Comparison of ENCODE assay signal across 9 cellular contexts in genomic region chr15:20341901-20342605, GRCh38.
DNase-seq lines count a peak whose midpoint lies in the region; ATAC-seq, FAIRE-seq and TF ChIP-seq lines count a peak whose summit lies in the region.
"Had no signal": no experiment of that assay in that cellular context is flagged by ENCODE, and none has a peak within 500 bp of the region (broad histone marks: within the 10 kb centered on the region; RNA-seq: fewer than 3 reads in every experiment).

No MANE protein-coding gene starts in this region.

- H3K9me3 Mint-ChIP-seq in activated naive CD4-positive, alpha-beta T cell treated with anti-CD3 and anti-CD28 coated beads, Interleukin-2, amount 10 ng/mL, durations not matched to agents 7 days and 5 days = peaks cover 3% of the 10 kb centered on the region

- no peaks in the 10 kb centered on the region for H3K36me3 Mint-ChIP-seq in activated naive CD4-positive, alpha-beta T cell treated with anti-CD3 and anti-CD28 coated beads, Interleukin-2, amount 10 ng/mL, durations not matched to agents 7 days and 5 days

- FAIRE-seq in K562 (lab: Jason Lieb, UNC) (no peak), small intestine (lab: Jason Lieb, UNC) (no peak)

- H3K79me2 ChIP-seq in K562 (ENCODE audit: control insufficient read depth, insufficient read depth, low read length) = no peaks in the 10 kb centered on the region

- TF ChIP-seq CTCF in K562 (IDR thresholded peaks at IDR 0.05 in 2 of 3, conservative IDR thresholded peaks at IDR 0.05 in 1 of 3; ENCODE audit: insufficient read depth in 2 of 3, low read depth in 1 of 3, low read length in 3 of 3) = no peak

- peaks cover 0 to 6% of the 10 kb centered on the region in 2 experiments; a peak in 1 of 5 replicates for H3K27me3 ChIP-seq in K562 (ENCODE audit: control insufficient read depth in 2 of 2, insufficient read depth in 2 of 2, low read length in 2 of 2)
- H3K27me3 ChIP-seq in small intestine (ENCODE audit: control insufficient read depth in 2 of 2, insufficient read depth in 2 of 2, low read length in 2 of 2) = no peaks in the 10 kb centered on the region

- POLR2A ChIA-PET in K562 (lab: Yijun Ruan, JAX) = interaction anchor here (0.6 kb wide), 1 partner anchor 1879 kb away, joined by 3 read pairs; no protein-coding TSS in a partner anchor

- BruUV-seq in K562 (replicated peaks; lab: Mats Ljungman, UMichigan) = no TSS peak

- H3K4me1 ChIP-seq in K562 (replicated peaks in 1 of 2; ENCODE audit: control insufficient read depth in 2 of 2, insufficient read depth in 2 of 2, low read length in 2 of 2) = peaks cover 0 to 26% of the 10 kb centered on the region in 2 experiments; a peak in 1 of 5 replicates
- H3K4me1 ChIP-seq in small intestine (ENCODE audit: control insufficient read depth in 2 of 2, insufficient read depth in 1 of 2, low read depth in 1 of 2, low read length in 1 of 2) = no peaks in the 10 kb centered on the region

- H2AFZ ChIP-seq in K562 (ENCODE audit: low read depth, low read length) = no peak overlapping the region

- TF ChIP-seq RAD21 in K562 (CRISPR knock-in tag; conservative IDR thresholded peaks at IDR 0.05 in 1 of 2, IDR thresholded peaks at IDR 0.05 in 1 of 2) = no peak

- no peak; the same call in 2 of the 3 replicates for ATAC-seq in K562
- peak; percentile 56 for ATAC-seq in left lobe of liver
- no peak for ATAC-seq in HG02763 (IDR thresholded peaks at IDR 0.05; ENCODE audit: unreplicated experiment)

- H3K36me3 ChIP-seq in K562 (ENCODE audit: control insufficient read depth, insufficient read depth, low read length) = no peaks in the 10 kb centered on the region
- no peaks in the 10 kb centered on the region for H3K36me3 ChIP-seq in small intestine (ENCODE audit: control insufficient read depth in 2 of 2, insufficient read depth in 2 of 2, low read length in 2 of 2)

- H3K4me3 Mint-ChIP-seq in activated naive CD4-positive, alpha-beta T cell treated with anti-CD3 and anti-CD28 coated beads, Interleukin-2, amount 10 ng/mL, durations not matched to agents 7 days and 5 days = no peak overlapping the region

- no peaks in the 10 kb centered on the region for H3K4me1 Mint-ChIP-seq in activated naive CD4-positive, alpha-beta T cell treated with anti-CD3 and anti-CD28 coated beads, Interleukin-2, amount 10 ng/mL, durations not matched to agents 7 days and 5 days

- no peaks in the 10 kb centered on the region for H3K9me1 ChIP-seq in K562 (ENCODE audit: control insufficient read depth, insufficient read depth, low read length)

- H3K27me3 Mint-ChIP-seq in activated naive CD4-positive, alpha-beta T cell treated with anti-CD3 and anti-CD28 coated beads, Interleukin-2, amount 10 ng/mL, durations not matched to agents 7 days and 5 days = no peaks in the 10 kb centered on the region

- no peak for TF ChIP-seq POLR2A in K562 (conservative IDR thresholded peaks at IDR 0.05)

- intact Hi-C loops in K562 (cut with micrococcal nuclease) = no loop called here

- H3K9me3 ChIP-seq in K562 (replicated peaks; ENCODE audit: control insufficient read depth, insufficient read depth, low read depth, low read length) (no peaks in the 10 kb centered on the region; the same call in 1 of the 2 replicates), small intestine (ENCODE audit: control insufficient read depth, low read depth) (peaks cover 23% of the 10 kb centered on the region)

- H3K4me2 ChIP-seq in K562 (ENCODE audit: insufficient read depth, low read length) = no peak overlapping the region

- 0% methylated on average over 5 of the region's 5 CpGs for WGBS in K562 (ENCODE audit: insufficient coverage, low coverage, missing lambda C conversion rate)
- WGBS in small intestine, 3 donors = 63 to 76% (median 71%) methylated on average over 5 of the region's 5 CpGs

- H3K27ac ChIP-seq in K562 (ENCODE audit: extremely low read depth, low read depth, low read length) = no peak overlapping the region
- H3K27ac ChIP-seq in small intestine (ENCODE audit: low read depth in 1 of 2, low read length in 1 of 2) = no peak overlapping the region

- peak; percentile 51 for DNase-seq in activated naive CD4-positive, alpha-beta T cell treated with Interleukin-2 at 50 U/mL for 16 hours
- DNase-seq in activated naive CD4-positive, alpha-beta T cell treated with anti-CD3 and anti-CD28 coated beads, Interleukin-2, amount 10 ng/mL, durations not matched to agents 7 days and 5 days = no peak
- DNase-seq in K562 (ENCODE audit: extremely low read depth in 1 of 4, low spot score in 3 of 4) = peak in 2 of 4 experiments; percentile 9 to 11
- peak; percentile 94 for DNase-seq in left lobe of liver (ENCODE audit: low spot score)
- peak; percentile 83 for DNase-seq in ureter (ENCODE audit: low spot score)
- DNase-seq in NCI-H128 (lab: John Stamatoyannopoulos, UW; ENCODE audit: unreplicated experiment) = no peak
- DNase-seq in small intestine = no peak
- DNase-seq: NCI-H82 had no signal

- H3K4me3 ChIP-seq in K562 (no peak overlapping the region), small intestine (ENCODE audit: low read depth in 1 of 2, low read length in 2 of 2) (no peak overlapping the region)

- no peak overlapping the region for H3K27ac Mint-ChIP-seq in activated naive CD4-positive, alpha-beta T cell treated with anti-CD3 and anti-CD28 coated beads, Interleukin-2, amount 10 ng/mL, durations not matched to agents 7 days and 5 days

- CTCF ChIA-PET in activated naive CD4-positive, alpha-beta T cell treated with anti-CD3 and anti-CD28 coated beads, Interleukin-2, amount 10 ng/mL, durations not matched to agents 7 days and 5 days (lab: Charles Lee) = no interaction called here
- CTCF ChIA-PET in K562 (lab: Yijun Ruan, JAX; ENCODE audit: low intra/inter-chr PET ratio) = no interaction called here

- TF ChIP-seq EP300 in K562 (IDR thresholded peaks at IDR 0.05; ENCODE audit: low read length) = no peak

- in situ Hi-C loops in K562 (cut with MboI) = no loop called here

- no peaks in the 10 kb centered on the region for H4K20me1 ChIP-seq in K562 (replicated peaks; ENCODE audit: control insufficient read depth, insufficient read depth, low read length)

- H3K9ac ChIP-seq in K562 (ENCODE audit: insufficient read depth in 1 of 2, low read depth in 2 of 2, low read length in 2 of 2) = no peak overlapping the region

TF ChIP-seq in K562, 482 proteins besides CTCF, POLR2A, EP300 and RAD21:
- no peak for TF ChIP-seq PRMT5 (CRISPR knock-in tag; IDR thresholded peaks at IDR 0.05)
- peak; percentile 30; the same call in 1 of the 2 replicates for TF ChIP-seq ZNF282 (CRISPR knock-in tag; IDR thresholded peaks at IDR 0.05)
- TF ChIP-seq HMGN3 (IDR thresholded peaks at IDR 0.05; ENCODE audit: borderline replicate concordance, extremely low read depth, insufficient read length, low read depth, low read length) = no peak
- no peak for TF ChIP-seq ADNP (tag; IDR thresholded peaks at IDR 0.05)
- no peak for TF ChIP-seq ZNF764 (CRISPR knock-in tag; IDR thresholded peaks at IDR 0.05; ENCODE audit: low read depth)
- 0 out of 2 replicates have a peak, but pooled peaks have one; percentile 37 for TF ChIP-seq ZC3H4 (CRISPR knock-in tag; IDR thresholded peaks at IDR 0.05; ENCODE audit: borderline replicate concordance)

Comparison
In these comparisons a context has a peak if more than half of its experiments do, and no peak if none do; other contexts are left out.
1. DNase-seq: peak in activated naive CD4-positive, alpha-beta T cell treated with Interleukin-2 at 50 U/mL for 16 hours (single experiment), left lobe of liver (single experiment) and ureter (single experiment); none in activated naive CD4-positive, alpha-beta T cell treated with anti-CD3 and anti-CD28 coated beads, Interleukin-2, amount 10 ng/mL, durations not matched to agents 7 days and 5 days (single experiment), NCI-H128 (single experiment) and small intestine (single experiment).